ENCODE assay signal across 35 cellular contexts in genomic region chr17:58072862-58073261, GRCh38.
"Had no signal": no experiment of that assay in that cellular context is flagged by ENCODE, and none has a peak within 500 bp of the region (broad histone marks: within the 10 kb centered on the region; RNA-seq: fewer than 3 reads in every experiment).

No MANE protein-coding gene starts in this region.

- H3K9me3 Mint-ChIP-seq: activated B cell treated with CpG ODN at 0.5 μM for 24 hours; activated CD4-positive, alpha-beta memory T cell treated with anti-CD3 and anti-CD28 coated beads for 36 hours; activated naive CD4-positive, alpha-beta T cell treated with anti-CD3 and anti-CD28 coated beads for 36 hours; activated naive CD4-positive, alpha-beta T cell treated with anti-CD3 and anti-CD28 coated beads, Interleukin-2, amount 50 U/mL, for 24 hours; activated naive CD8-positive, alpha-beta T cell treated with anti-CD3 and anti-CD28 coated beads for 36 hours; activated naive CD8-positive, alpha-beta T cell treated with anti-CD3 and anti-CD28 coated beads, Interleukin-2, amount 50 U/mL, for 24 hours; activated T-helper 1 cell treated with anti-CD3 and anti-CD28 coated beads, Interleukin-12 subunit alpha, Interleukin-12 subunit beta, Interleukin-2, Interleukin-4 antibody, amounts not matched to agents 30 ng/mL and 10 ng/mL and 1 ng/mL, durations not matched to agents 14 hours and 24 hours and 36 hours; activated T-helper 2 cell treated with anti-CD3 and anti-CD28 coated beads, Interferon-gamma antibody, Interleukin-2, Interleukin-4, amounts not matched to agents 10 μg/mL and 5 μg/mL and 100 μg/mL, durations not matched to agents 14 hours and 24 hours and 36 hours; effector memory CD8-positive, alpha-beta T cell; T-helper 2 cell treated with Interferon-gamma antibody and Interleukin-4, amounts not matched to agents 5 μg/mL and 100 μg/mL, for 36 hours had no signal

- H3K27ac Mint-ChIP-seq: activated B cell treated with CpG ODN at 0.5 μM for 24 hours; activated CD4-positive, alpha-beta memory T cell treated with anti-CD3 and anti-CD28 coated beads for 36 hours; activated CD8-positive, alpha-beta memory T cell treated with anti-CD3 and anti-CD28 coated beads, Interleukin-2, amount 10 ng/mL, durations not matched to agents 7 days and 5 days; activated CD8-positive, alpha-beta T cell treated with anti-CD3 and anti-CD28 coated beads, Interleukin-2, amount 10 ng/mL, durations not matched to agents 7 days and 5 days; activated naive CD4-positive, alpha-beta T cell treated with anti-CD3 and anti-CD28 coated beads for 36 hours; activated naive CD4-positive, alpha-beta T cell treated with anti-CD3 and anti-CD28 coated beads, Interleukin-2, amount 50 U/mL, for 24 hours; activated naive CD8-positive, alpha-beta T cell treated with anti-CD3 and anti-CD28 coated beads for 36 hours; activated naive CD8-positive, alpha-beta T cell treated with anti-CD3 and anti-CD28 coated beads, Interleukin-2, amount 50 U/mL, for 24 hours; activated T-helper 1 cell treated with anti-CD3 and anti-CD28 coated beads, Interleukin-12 subunit alpha, Interleukin-12 subunit beta, Interleukin-2, Interleukin-4 antibody, amounts not matched to agents 30 ng/mL and 10 ng/mL and 1 ng/mL, durations not matched to agents 14 hours and 24 hours and 36 hours; activated T-helper 2 cell treated with anti-CD3 and anti-CD28 coated beads, Interferon-gamma antibody, Interleukin-2, Interleukin-4, amounts not matched to agents 10 μg/mL and 5 μg/mL and 100 μg/mL, durations not matched to agents 14 hours and 24 hours and 36 hours; effector memory CD8-positive, alpha-beta T cell; T-helper 17 cell; T-helper 2 cell treated with Interferon-gamma antibody and Interleukin-4, amounts not matched to agents 5 μg/mL and 100 μg/mL, for 36 hours had no signal

- ATAC-seq: activated CD4-positive, CD25-positive, alpha-beta regulatory T cell treated with anti-CD3 and anti-CD28 coated beads, Interleukin-2, amount 50 U/mL, for 24 hours; activated CD8-positive, alpha-beta memory T cell treated with anti-CD3 and anti-CD28 coated beads, Interleukin-2, amount 10 ng/mL, durations not matched to agents 7 days and 5 days; activated CD8-positive, alpha-beta T cell treated with anti-CD3 and anti-CD28 coated beads, Interleukin-2, amount 10 ng/mL, durations not matched to agents 7 days and 5 days; activated naive CD8-positive, alpha-beta T cell treated with anti-CD3 and anti-CD28 coated beads, Interleukin-2, amount 50 U/mL, for 24 hours; body of pancreas; effector memory CD8-positive, alpha-beta T cell; foreskin keratinocyte; gastrocnemius medialis; T-helper 17 cell had no signal

- H3K4me3 ChIP-seq: adrenal gland, body of pancreas, esophagus muscularis mucosa, gastrocnemius medialis had no signal

- H3K9me3 ChIP-seq: adrenal gland, body of pancreas, esophagus muscularis mucosa, gastrocnemius medialis had no signal

- H3K4me3 Mint-ChIP-seq: activated B cell treated with CpG ODN at 0.5 μM for 24 hours; activated CD4-positive, alpha-beta memory T cell treated with anti-CD3 and anti-CD28 coated beads for 36 hours; activated CD8-positive, alpha-beta memory T cell treated with anti-CD3 and anti-CD28 coated beads, Interleukin-2, amount 10 ng/mL, durations not matched to agents 7 days and 5 days; activated CD8-positive, alpha-beta T cell treated with anti-CD3 and anti-CD28 coated beads, Interleukin-2, amount 10 ng/mL, durations not matched to agents 7 days and 5 days; activated naive CD4-positive, alpha-beta T cell treated with anti-CD3 and anti-CD28 coated beads for 36 hours; activated naive CD4-positive, alpha-beta T cell treated with anti-CD3 and anti-CD28 coated beads, Interleukin-2, amount 50 U/mL, for 24 hours; activated naive CD8-positive, alpha-beta T cell treated with anti-CD3 and anti-CD28 coated beads for 36 hours; activated naive CD8-positive, alpha-beta T cell treated with anti-CD3 and anti-CD28 coated beads, Interleukin-2, amount 50 U/mL, for 24 hours; activated T-helper 1 cell treated with anti-CD3 and anti-CD28 coated beads, Interleukin-12 subunit alpha, Interleukin-12 subunit beta, Interleukin-2, Interleukin-4 antibody, amounts not matched to agents 30 ng/mL and 10 ng/mL and 1 ng/mL, durations not matched to agents 14 hours and 24 hours and 36 hours; effector memory CD8-positive, alpha-beta T cell; T-helper 17 cell; T-helper 2 cell treated with Interferon-gamma antibody and Interleukin-4, amounts not matched to agents 5 μg/mL and 100 μg/mL, for 36 hours had no signal

- DNase-seq: activated B cell treated with CpG ODN at 0.5 μM for 24 hours; activated CD4-positive, alpha-beta memory T cell treated with anti-CD3 and anti-CD28 coated beads for 36 hours; activated CD4-positive, alpha-beta T cell treated with anti-CD3 and anti-CD28 coated beads for 48 hours; activated CD8-positive, alpha-beta memory T cell treated with anti-CD3 and anti-CD28 coated beads, Interleukin-2, amount 10 ng/mL, durations not matched to agents 7 days and 5 days; activated CD8-positive, alpha-beta memory T cell treated with anti-CD3 and anti-CD28 coated beads, Interleukin-2, amount 50 U/mL, for 4 hours; activated CD8-positive, alpha-beta T cell treated with anti-CD3 and anti-CD28 coated beads, Interleukin-2, amount 10 ng/mL, durations not matched to agents 7 days and 5 days; activated effector memory CD4-positive, alpha-beta T cell treated with anti-CD3 and anti-CD28 coated beads, Interleukin-2, amount 50 U/mL, for 16 hours; activated naive CD4-positive, alpha-beta T cell treated with anti-CD3 and anti-CD28 coated beads for 36 hours; activated naive CD8-positive, alpha-beta T cell treated with anti-CD3 and anti-CD28 coated beads for 36 hours; activated naive CD8-positive, alpha-beta T cell treated with anti-CD3 and anti-CD28 coated beads, Interleukin-2, amount 50 U/mL, for 24 hours; activated T-cell treated with anti-CD3 and anti-CD28 coated beads, Interleukin-2, amount 50 U/mL, for 1 hour; activated T-cell treated with anti-CD3 and anti-CD28 coated beads, Interleukin-2, amount 50 U/mL, for 48 hours; adrenal gland; amygdala; aorta; body of pancreas; caudate nucleus; cortex of kidney; dermis blood vessel endothelial cell; effector CD4-positive, alpha-beta T cell; effector memory CD8-positive, alpha-beta T cell; erythroblast; foreskin keratinocyte; gastrocnemius medialis; T-helper 1 cell; T-helper 17 cell; T1000; WERI-Rb-1 had no signal

- H3K36me3 Mint-ChIP-seq: activated CD4-positive, alpha-beta memory T cell treated with anti-CD3 and anti-CD28 coated beads for 36 hours; activated CD8-positive, alpha-beta memory T cell treated with anti-CD3 and anti-CD28 coated beads, Interleukin-2, amount 10 ng/mL, durations not matched to agents 7 days and 5 days; activated naive CD4-positive, alpha-beta T cell treated with anti-CD3 and anti-CD28 coated beads, Interleukin-2, amount 50 U/mL, for 24 hours; activated naive CD8-positive, alpha-beta T cell treated with anti-CD3 and anti-CD28 coated beads for 36 hours had no signal

- H3K36me3 ChIP-seq: adrenal gland, esophagus muscularis mucosa, gastrocnemius medialis, WERI-Rb-1 had no signal

- FAIRE-seq: colon had no signal

- H3K27ac ChIP-seq: adrenal gland, body of pancreas, esophagus muscularis mucosa, foreskin keratinocyte, gastrocnemius medialis, WERI-Rb-1 had no signal

- H3K27me3 ChIP-seq: adrenal gland, body of pancreas had no signal

- H3K4me1 ChIP-seq: adrenal gland, body of pancreas, esophagus muscularis mucosa, foreskin keratinocyte, gastrocnemius medialis had no signal

- H3K27me3 Mint-ChIP-seq: activated naive CD4-positive, alpha-beta T cell treated with anti-CD3 and anti-CD28 coated beads, Interleukin-2, amount 50 U/mL, for 24 hours had no signal

- H3K4me1 Mint-ChIP-seq: activated B cell treated with CpG ODN at 0.5 μM for 24 hours; activated CD8-positive, alpha-beta memory T cell treated with anti-CD3 and anti-CD28 coated beads, Interleukin-2, amount 10 ng/mL, durations not matched to agents 7 days and 5 days; activated naive CD4-positive, alpha-beta T cell treated with anti-CD3 and anti-CD28 coated beads, Interleukin-2, amount 50 U/mL, for 24 hours; activated naive CD8-positive, alpha-beta T cell treated with anti-CD3 and anti-CD28 coated beads for 36 hours; activated naive CD8-positive, alpha-beta T cell treated with anti-CD3 and anti-CD28 coated beads, Interleukin-2, amount 50 U/mL, for 24 hours had no signal
